Comparison of ENCODE assay signal across 29 cellular contexts in genomic region chr1:205756552-205756951, GRCh38.
"Had no signal": no experiment of that assay in that cellular context is flagged by ENCODE, and none has a peak within 500 bp of the region (broad histone marks: within the 10 kb centered on the region; RNA-seq: fewer than 3 reads in every experiment).

No MANE protein-coding gene starts in this region.

- H3K4me3 ChIP-seq: adrenal gland, ascending aorta, body of pancreas, breast epithelium, cardiac muscle cell had no signal

- H3K9me3 ChIP-seq: adrenal gland, ascending aorta, body of pancreas, breast epithelium had no signal

- H3K4me1 ChIP-seq: adrenal gland, ascending aorta, body of pancreas, breast epithelium had no signal

- DNase-seq: activated effector memory CD4-positive, alpha-beta T cell treated with anti-CD3 and anti-CD28 coated beads, Interleukin-2, amount 50 U/mL, for 16 hours; activated effector memory CD4-positive, alpha-beta T cell treated with Interleukin-2 at 50 U/mL for 16 hours; activated gamma-delta T cell; activated gamma-delta T cell treated with Interleukin-2 at 50 U/mL for 16 hours; activated naive CD4-positive, alpha-beta T cell; activated naive CD4-positive, alpha-beta T cell treated with anti-CD3 and anti-CD28 coated beads for 36 hours; activated naive CD4-positive, alpha-beta T cell treated with anti-CD3 and anti-CD28 coated beads, Interleukin-2, amount 10 ng/mL, durations not matched to agents 7 days and 5 days; activated naive CD4-positive, alpha-beta T cell treated with anti-CD3 and anti-CD28 coated beads, Interleukin-2, amount 50 U/mL, for 16 hours; activated naive CD4-positive, alpha-beta T cell treated with Interleukin-2 at 50 U/mL for 16 hours; activated naive CD8-positive, alpha-beta T cell treated with anti-CD3 and anti-CD28 coated beads for 36 hours; activated naive CD8-positive, alpha-beta T cell treated with anti-CD3 and anti-CD28 coated beads, Interleukin-2, amount 10 ng/mL, durations not matched to agents 7 days and 5 days; activated naive CD8-positive, alpha-beta T cell treated with anti-CD3 and anti-CD28 coated beads, Interleukin-2, amount 50 U/mL, for 24 hours; activated T-cell treated with anti-CD3 and anti-CD28 coated beads, Interleukin-2, amount 50 U/mL, for 24 hours; activated T-cell treated with anti-CD3 and anti-CD28 coated beads, Interleukin-2, amount 50 U/mL, for 4 hours; activated T-cell treated with anti-CD3 and anti-CD28 coated beads, Interleukin-2, amount 50 U/mL, for 48 hours; activated T-cell treated with anti-CD3 and anti-CD28 coated beads, Interleukin-2, amount 50 U/mL, for 72 hours; adrenal gland; amniotic stem cell; amygdala; anterior cingulate cortex; aorta; body of pancreas; brain microvascular endothelial cell; caudate nucleus; central memory CD4-positive, alpha-beta T cell; cerebellar nuclear complex had no signal

- H3K27ac ChIP-seq: adrenal gland, ascending aorta, body of pancreas, brain microvascular endothelial cell, breast epithelium, cardiac muscle cell had no signal

- H3K36me3 ChIP-seq: adrenal gland, ascending aorta, brain microvascular endothelial cell, breast epithelium, cardiac muscle cell had no signal
